34 cellular contexts compared by ENCODE assay signal in genomic region chr14:88036422-88036821, GRCh38. TPM values are rescaled to one million over a fixed set of nuclear protein-coding genes. Genes with fewer than 3 reads are reported as not detected.
"Had no signal": no experiment of that assay in that cellular context is flagged by ENCODE, and none has a peak within 500 bp of the region (broad histone marks: within the 10 kb centered on the region; RNA-seq: fewer than 3 reads in every experiment).

No MANE protein-coding gene starts in this region.

- H3K9me3 Mint-ChIP-seq: activated T-cell treated with anti-CD3 and anti-CD28 coated beads, Interleukin-2, amount 50 U/mL, for 24 hours had no signal

- FAIRE-seq: endothelial cell of umbilical vein had no signal

- H3K27ac ChIP-seq: ascending aorta, breast epithelium, cardiac muscle cell, colonic mucosa, epithelial cell of prostate, esophagus squamous epithelium, gastroesophageal sphincter, WERI-Rb-1 had no signal

- ATAC-seq: activated CD4-positive, alpha-beta T cell treated with anti-CD3 and anti-CD28 coated beads for 36 hours; activated naive CD4-positive, alpha-beta T cell treated with anti-CD3 and anti-CD28 coated beads, Interleukin-2, amount 50 U/mL, for 72 hours; activated T-cell treated with anti-CD3 and anti-CD28 coated beads, Interleukin-2, amount 50 U/mL, for 72 hours; gastroesophageal sphincter; T-helper 17 cell had no signal

- H3K36me3 Mint-ChIP-seq: activated naive CD4-positive, alpha-beta T cell treated with anti-CD3 and anti-CD28 coated beads, Interleukin-2, amount 10 ng/mL, durations not matched to agents 7 days and 5 days; activated naive CD4-positive, alpha-beta T cell treated with anti-CD3 and anti-CD28 coated beads, Interleukin-2, amount 50 U/mL, for 72 hours; brain had no signal

- H3K36me3 ChIP-seq: ascending aorta, breast epithelium, cardiac muscle cell, colonic mucosa, esophagus squamous epithelium, gastroesophageal sphincter, WERI-Rb-1 had no signal

- H3K4me1 ChIP-seq: ascending aorta, breast epithelium, colonic mucosa, esophagus squamous epithelium, gastroesophageal sphincter had no signal

- H3K27me3 ChIP-seq: ascending aorta, breast epithelium, colonic mucosa had no signal

- H3K4me1 Mint-ChIP-seq: brain had no signal

- H3K27ac Mint-ChIP-seq: activated CD4-positive, alpha-beta memory T cell treated with anti-CD3 and anti-CD28 coated beads, Interleukin-2, amount 10 ng/mL, durations not matched to agents 7 days and 5 days; activated CD4-positive, alpha-beta T cell treated with anti-CD3 and anti-CD28 coated beads for 36 hours; activated CD4-positive, alpha-beta T cell treated with anti-CD3 and anti-CD28 coated beads, Interleukin-2, amount 10 ng/mL, durations not matched to agents 7 days and 5 days; activated naive CD4-positive, alpha-beta T cell treated with anti-CD3 and anti-CD28 coated beads, Interleukin-2, amount 10 ng/mL, durations not matched to agents 7 days and 5 days; activated naive CD4-positive, alpha-beta T cell treated with anti-CD3 and anti-CD28 coated beads, Interleukin-2, amount 50 U/mL, for 72 hours; activated naive CD8-positive, alpha-beta T cell treated with anti-CD3 and anti-CD28 coated beads, Interleukin-2, amount 10 ng/mL, durations not matched to agents 7 days and 5 days; activated T-cell treated with anti-CD3 and anti-CD28 coated beads, Interleukin-2, amount 50 U/mL, for 24 hours; activated T-cell treated with anti-CD3 and anti-CD28 coated beads, Interleukin-2, amount 50 U/mL, for 72 hours; T-helper 17 cell; T-helper 2 cell treated with Interferon-gamma antibody and Interleukin-4, amounts not matched to agents 5 μg/mL and 100 μg/mL, for 36 hours had no signal

- H3K27me3 Mint-ChIP-seq: activated CD4-positive, alpha-beta memory T cell treated with anti-CD3 and anti-CD28 coated beads, Interleukin-2, amount 10 ng/mL, durations not matched to agents 7 days and 5 days; activated CD4-positive, alpha-beta T cell treated with anti-CD3 and anti-CD28 coated beads for 36 hours; activated CD4-positive, alpha-beta T cell treated with anti-CD3 and anti-CD28 coated beads, Interleukin-2, amount 10 ng/mL, durations not matched to agents 7 days and 5 days; activated naive CD4-positive, alpha-beta T cell treated with anti-CD3 and anti-CD28 coated beads, Interleukin-2, amount 10 ng/mL, durations not matched to agents 7 days and 5 days; activated naive CD8-positive, alpha-beta T cell treated with anti-CD3 and anti-CD28 coated beads, Interleukin-2, amount 10 ng/mL, durations not matched to agents 7 days and 5 days; activated T-cell treated with anti-CD3 and anti-CD28 coated beads, Interleukin-2, amount 50 U/mL, for 24 hours; T-helper 17 cell had no signal

- H3K9me3 ChIP-seq: ascending aorta, breast epithelium, colonic mucosa, esophagus squamous epithelium, gastroesophageal sphincter had no signal

- H3K4me3 Mint-ChIP-seq: activated CD4-positive, alpha-beta memory T cell treated with anti-CD3 and anti-CD28 coated beads, Interleukin-2, amount 10 ng/mL, durations not matched to agents 7 days and 5 days; activated CD4-positive, alpha-beta T cell treated with anti-CD3 and anti-CD28 coated beads for 36 hours; activated CD4-positive, alpha-beta T cell treated with anti-CD3 and anti-CD28 coated beads, Interleukin-2, amount 10 ng/mL, durations not matched to agents 7 days and 5 days; activated naive CD4-positive, alpha-beta T cell treated with anti-CD3 and anti-CD28 coated beads, Interleukin-2, amount 10 ng/mL, durations not matched to agents 7 days and 5 days; activated naive CD8-positive, alpha-beta T cell treated with anti-CD3 and anti-CD28 coated beads, Interleukin-2, amount 10 ng/mL, durations not matched to agents 7 days and 5 days; activated T-cell treated with anti-CD3 and anti-CD28 coated beads, Interleukin-2, amount 50 U/mL, for 24 hours; activated T-cell treated with anti-CD3 and anti-CD28 coated beads, Interleukin-2, amount 50 U/mL, for 72 hours; brain; T-helper 17 cell; T-helper 2 cell treated with Interferon-gamma antibody and Interleukin-4, amounts not matched to agents 5 μg/mL and 100 μg/mL, for 36 hours had no signal

- DNase-seq: activated CD4-positive, alpha-beta memory T cell treated with anti-CD3 and anti-CD28 coated beads, Interleukin-2, amount 10 ng/mL, durations not matched to agents 7 days and 5 days; activated CD4-positive, alpha-beta T cell treated with anti-CD3 and anti-CD28 coated beads for 36 hours; activated CD4-positive, alpha-beta T cell treated with anti-CD3 and anti-CD28 coated beads, Interleukin-2, amount 10 ng/mL, durations not matched to agents 7 days and 5 days; activated CD4-positive, alpha-beta T cell treated with anti-CD3 and anti-CD28 coated beads, Interleukin-2, amount 50 U/mL, for 4 hours; activated CD4-positive, CD25-positive, alpha-beta regulatory T cell; activated CD4-positive, CD25-positive, alpha-beta regulatory T cell treated with anti-CD3 and anti-CD28 coated beads, Interleukin-2, amount 50 U/mL, for 72 hours; activated CD8-positive, alpha-beta memory T cell treated with anti-CD3 and anti-CD28 coated beads, Interleukin-2, amount 50 U/mL, for 48 hours; activated gamma-delta T cell; activated naive CD4-positive, alpha-beta T cell; activated naive CD4-positive, alpha-beta T cell treated with anti-CD3 and anti-CD28 coated beads, Interleukin-2, amount 10 ng/mL, durations not matched to agents 7 days and 5 days; activated naive CD8-positive, alpha-beta T cell treated with anti-CD3 and anti-CD28 coated beads, Interleukin-2, amount 10 ng/mL, durations not matched to agents 7 days and 5 days; activated T-cell treated with anti-CD3 and anti-CD28 coated beads for 4 hours; activated T-cell treated with anti-CD3 and anti-CD28 coated beads, Interleukin-2, amount 50 U/mL, for 24 hours; activated T-cell treated with anti-CD3 and anti-CD28 coated beads, Interleukin-2, amount 50 U/mL, for 72 hours; central memory CD4-positive, alpha-beta T cell; cerebellar nuclear complex; colonic mucosa; effector memory CD4-positive, alpha-beta T cell; esophagus squamous epithelium; foreskin melanocyte; T-helper 1 cell; T-helper 17 cell; T1000; WERI-Rb-1 had no signal

- H3K4me3 ChIP-seq: ascending aorta, breast epithelium, cardiac muscle cell, colonic mucosa, esophagus squamous epithelium, gastroesophageal sphincter had no signal

RNA-seq across cellular contexts. Expression of gene GPR65, which starts 31.5 kb away (rescaled TPM):
- total RNA-seq: cardiac muscle cell, glomerular endothelial cell had no signal
- polyA plus RNA-seq: cardiac muscle cell had no signal
